22 cellular contexts compared by ENCODE assay signal in the genomic region with DNA sequence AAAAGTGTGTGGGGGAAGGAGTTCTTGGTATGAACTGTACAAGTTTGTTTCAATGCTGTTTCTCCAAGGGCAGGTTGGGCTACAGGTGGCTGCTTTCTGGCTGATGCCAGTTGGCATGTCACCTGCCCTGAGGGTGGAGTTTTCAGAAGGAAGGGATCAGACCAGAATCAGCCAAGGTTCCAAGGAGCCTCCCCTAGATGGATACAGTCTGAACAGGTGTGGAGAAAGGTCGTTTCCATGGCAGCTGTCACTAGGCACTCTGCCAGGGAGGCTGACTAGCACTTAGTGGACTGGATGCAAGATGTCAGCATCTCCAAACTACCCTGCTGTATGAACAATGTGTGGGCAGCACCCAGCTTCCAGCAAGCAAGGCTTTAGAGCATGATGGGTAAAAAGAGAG.
DNase-seq lines count a peak whose midpoint lies in the region; ATAC-seq and TF ChIP-seq lines count a peak whose summit lies in the region.
"Had no signal": no experiment of that assay in that cellular context is flagged by ENCODE, and none has a peak within 500 bp of the region (broad histone marks: within the 10 kb centered on the region; RNA-seq: fewer than 3 reads in every experiment).

No MANE protein-coding gene starts in this region.

- peaks cover 3% of the 10 kb centered on the region for H3K9me3 ChIP-seq in mucosa of descending colon
- no peaks in the 10 kb centered on the region for H3K9me3 ChIP-seq in ascending aorta
- H3K9me3 ChIP-seq: gastrocnemius medialis, MG63, right atrium auricular region had no signal

- H3K4me1 ChIP-seq in mucosa of descending colon (ENCODE audit: low read depth) (no peaks in the 10 kb centered on the region), ascending aorta (no peaks in the 10 kb centered on the region)
- H3K4me1 ChIP-seq: right atrium auricular region had no signal

- no peaks in the 10 kb centered on the region for H3K36me3 Mint-ChIP-seq in activated CD4-positive, alpha-beta T cell treated with anti-CD3 and anti-CD28 coated beads, Interleukin-2, amount 10 ng/mL, durations not matched to agents 7 days and 5 days (ENCODE audit: low read depth)

- TF ChIP-seq CTCF in mucosa of descending colon (IDR thresholded peaks at IDR 0.05) (no peak), ascending aorta (IDR thresholded peaks at IDR 0.05) (no peak)

- POLR2A ChIA-PET in activated CD4-positive, alpha-beta T cell treated with anti-CD3 and anti-CD28 coated beads, Interleukin-2, amount 10 ng/mL, durations not matched to agents 7 days and 5 days (lab: Charles Lee), result no interaction called here

- H3K36me3 ChIP-seq in mucosa of descending colon (ENCODE audit: low read depth) (no peaks in the 10 kb centered on the region), ascending aorta (no peaks in the 10 kb centered on the region)
- H3K36me3 ChIP-seq: gastrocnemius medialis, MG63, right atrium auricular region had no signal

- CTCF ChIA-PET in activated CD4-positive, alpha-beta T cell treated with anti-CD3 and anti-CD28 coated beads, Interleukin-2, amount 10 ng/mL, durations not matched to agents 7 days and 5 days (lab: Charles Lee), result interaction anchor here (1.2 kb wide), 1 partner anchor 9 kb away, joined by 3 read pairs; no protein-coding TSS in a partner anchor

- no peak overlapping the region for H3K27ac ChIP-seq in ascending aorta
- H3K27ac ChIP-seq: C4-2B, coronary artery, gastrocnemius medialis, right atrium auricular region had no signal

- intact Hi-C loops in mucosa of descending colon (cut with DNase I, micrococcal nuclease) (no loop called here), ascending aorta (cut with DNase I) (no loop called here)

- H3K27me3 Mint-ChIP-seq in activated CD4-positive, alpha-beta T cell treated with anti-CD3 and anti-CD28 coated beads, Interleukin-2, amount 10 ng/mL, durations not matched to agents 7 days and 5 days, result peaks cover 3% of the 10 kb centered on the region

- H3K4me3 ChIP-seq in mucosa of descending colon (no peak overlapping the region), ascending aorta (no peak overlapping the region)
- H3K4me3 ChIP-seq: coronary artery, gastrocnemius medialis, MG63, right atrium auricular region had no signal

- H3K9me3 Mint-ChIP-seq in activated CD4-positive, alpha-beta T cell treated with anti-CD3 and anti-CD28 coated beads, Interleukin-2, amount 10 ng/mL, durations not matched to agents 7 days and 5 days, result peaks cover 5% of the 10 kb centered on the region

- DNase-seq in DMS153 (lab: John Stamatoyannopoulos, UW) (peak; percentile 62), DMS153 treated with DMSO at 0.1 percent for 48 hours (lab: John Stamatoyannopoulos, UW; ENCODE audit: unreplicated experiment) (no peak), NCI-H1105 (lab: John Stamatoyannopoulos, UW) (peak; percentile 79), NCI-H82 (lab: John Stamatoyannopoulos, UW) (peak; percentile 66), mucosa of descending colon (peak; percentile 33 to 54 (median 51)), EL (no peak), ascending aorta (ENCODE audit: low spot score in 2 of 2) (no peak)
- DNase-seq in activated CD4-positive, alpha-beta T cell treated with anti-CD3 and anti-CD28 coated beads, Interleukin-2, amount 10 ng/mL, durations not matched to agents 7 days and 5 days, result no peak
- DNase-seq: 8988T; activated CD4-positive, CD25-positive, alpha-beta regulatory T cell treated with anti-CD3 and anti-CD28 coated beads, Interleukin-2, amount 50 U/mL, for 72 hours; activated naive CD4-positive, alpha-beta T cell; gastrocnemius medialis; mesenchymal stem cell; MG63; NK-92 treated with Interleukin-12 subunit alpha and Interleukin-12 subunit beta, amount 100 ng/mL, for 24 hours; substantia nigra; T-helper 2 cell had no signal

- no peak overlapping the region for H3K27ac Mint-ChIP-seq in activated CD4-positive, alpha-beta T cell treated with anti-CD3 and anti-CD28 coated beads, Interleukin-2, amount 10 ng/mL, durations not matched to agents 7 days and 5 days

- H3K27me3 ChIP-seq in ascending aorta, result no peaks in the 10 kb centered on the region
- H3K27me3 ChIP-seq: gastrocnemius medialis, MG63, right atrium auricular region had no signal

- H3K4me1 Mint-ChIP-seq in activated CD4-positive, alpha-beta T cell treated with anti-CD3 and anti-CD28 coated beads, Interleukin-2, amount 10 ng/mL, durations not matched to agents 7 days and 5 days, result no peaks in the 10 kb centered on the region

- H3K4me3 Mint-ChIP-seq in activated CD4-positive, alpha-beta T cell treated with anti-CD3 and anti-CD28 coated beads, Interleukin-2, amount 10 ng/mL, durations not matched to agents 7 days and 5 days, result no peak overlapping the region
- H3K4me3 Mint-ChIP-seq: neural crest cell had no signal

- peak; percentile 61 for ATAC-seq in mucosa of descending colon
- ATAC-seq: gastrocnemius medialis, HCT116 had no signal

Comparison
In these comparisons a context has a peak if more than half of its experiments do, and no peak if none do; other contexts are left out.
1. DNase-seq: peak in DMS153 (single experiment), NCI-H1105 (single experiment), NCI-H82 (single experiment) and mucosa of descending colon (3 of 3); none in DMS153 treated with DMSO at 0.1 percent for 48 hours (single experiment), activated CD4-positive, alpha-beta T cell treated with anti-CD3 and anti-CD28 coated beads, Interleukin-2, amount 10 ng/mL, durations not matched to agents 7 days and 5 days (single experiment), EL (single experiment) and ascending aorta (0 of 2).